Comparison of ENCODE assay signal across 32 cellular contexts in genomic region chr16:23710008-23710407, GRCh38. TPM values are rescaled to one million over a fixed set of nuclear protein-coding genes. Genes with fewer than 3 reads are reported as not detected.
"Had no signal": no experiment of that assay in that cellular context is flagged by ENCODE, and none has a peak within 500 bp of the region (broad histone marks: within the 10 kb centered on the region; RNA-seq: fewer than 3 reads in every experiment).

No MANE protein-coding gene starts in this region.

- H3K4me1 ChIP-seq: prostate gland, tibial nerve, uterus had no signal

- H3K4me3 ChIP-seq: left ventricle myocardium inferior, lung, ovary, prostate gland, tibial nerve, uterus had no signal

- H3K27ac ChIP-seq: left ventricle myocardium inferior, ovary, prostate gland, tibial nerve, uterus had no signal

- H3K9me3 ChIP-seq: ovary, prostate gland had no signal

- FAIRE-seq: islet of Langerhans, kidney, small intestine had no signal

- DNase-seq: hypothalamus; immature natural killer cell; kidney; left ventricle myocardium inferior; mesendoderm; naive thymus-derived CD4-positive, alpha-beta T cell; ovary; retina; right cardiac atrium; small intestine; stimulated activated CD4-positive, alpha-beta T cell treated with anti-CD3 and anti-CD28 coated beads, Interleukin-1b, Interleukin-23, amount 100 ng/mL, for 48 hours; stimulated activated CD4-positive, alpha-beta T cell treated with anti-CD3 and anti-CD28 coated beads, Interleukin-2, amount 100 ng/mL, for 48 hours; stimulated activated CD4-positive, alpha-beta T cell treated with anti-CD3 and anti-CD28 coated beads, Interleukin-4, amount 100 ng/mL, for 4 hours; stimulated activated CD8-positive, alpha-beta memory T cell treated with anti-CD3 and anti-CD28 coated beads, Interleukin-4, amount 100 ng/mL, for 48 hours; stimulated activated naive CD4-positive, alpha-beta T cell treated with Interleukin-2 at 50 U/mL for 16 hours; stimulated activated naive CD8-positive, alpha-beta T cell treated with anti-CD3 and anti-CD28 coated beads, Interleukin-15, amount 100 ng/mL, for 72 hours; substantia nigra; uterus had no signal

- H3K27me3 ChIP-seq: ovary had no signal

- H3K36me3 ChIP-seq: left ventricle myocardium inferior, ovary, prostate gland, tibial nerve, uterus had no signal

- ATAC-seq: left colon; naive thymus-derived CD4-positive, alpha-beta T cell; natural killer cell treated with Interleukin-12 subunit alpha and Interleukin-12 subunit beta and Interleukin-15 and Interleukin-18, amount 100 ng/mL, for 72 hours; right cardiac atrium; sciatic nerve; stimulated activated memory B cell treated with anti-CD40 and anti-IgM and Interleukin-4, amounts not matched to agents 10 μg/mL and 1 μg/mL and 100 μg/mL, for 72 hours; stimulated activated naive CD8-positive, alpha-beta T cell treated with anti-CD3 and anti-CD28 coated beads, Interleukin-15, amount 100 ng/mL, for 72 hours had no signal

RNA-seq across cellular contexts. Expression of gene ERN2, which starts 3.0 kb away (rescaled TPM):
- total RNA-seq: kidney; left ventricle myocardium inferior; mononuclear cell; myocyte; naive thymus-derived CD4-positive, alpha-beta T cell; natural killer cell treated with Interleukin-12 subunit alpha and Interleukin-12 subunit beta and Interleukin-15 and Interleukin-18, amount 100 ng/mL, for 72 hours; omental fat pad; sciatic nerve; temporal lobe; tibial nerve had no signal
- polyA plus RNA-seq: immature natural killer cell; naive thymus-derived CD4-positive, alpha-beta T cell; neural cell; ovary; right cardiac atrium had no signal

RNA-seq across cellular contexts. Expression of gene CHP2, which starts 44.8 kb away (rescaled TPM):
- total RNA-seq: kidney; left ventricle myocardium inferior; mesothelial cell of epicardium; myocyte; naive thymus-derived CD4-positive, alpha-beta T cell; natural killer cell treated with Interleukin-12 subunit alpha and Interleukin-12 subunit beta and Interleukin-15 and Interleukin-18, amount 100 ng/mL, for 72 hours; omental fat pad; right cardiac atrium had no signal
- polyA plus RNA-seq: immature natural killer cell; naive thymus-derived CD4-positive, alpha-beta T cell; neural cell had no signal
